ENCODE assay signal across 12 cellular contexts in the genomic region with DNA sequence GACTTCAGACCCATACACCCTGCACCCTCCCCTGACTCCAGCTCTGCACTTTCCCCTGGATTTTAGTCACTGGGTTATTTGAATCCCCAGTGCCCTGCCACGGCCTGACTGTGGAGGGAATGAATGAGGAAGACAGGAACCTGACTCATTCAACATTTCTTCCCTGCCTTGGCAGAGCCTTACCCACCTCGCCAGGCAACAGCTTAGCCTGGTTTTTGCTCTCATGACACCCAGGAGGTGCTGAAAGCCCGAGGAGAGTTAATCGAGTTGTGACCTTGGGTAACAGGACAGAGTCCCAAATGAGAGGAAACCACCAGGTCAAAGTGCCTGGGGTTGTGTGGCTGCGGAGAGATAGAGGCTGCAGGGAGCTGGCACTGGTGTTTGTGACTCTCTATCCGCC.
DNase-seq lines count a peak whose midpoint lies in the region; ATAC-seq, FAIRE-seq and TF ChIP-seq lines count a peak whose summit lies in the region.
"Had no signal": no experiment of that assay in that cellular context is flagged by ENCODE, and none has a peak within 500 bp of the region (broad histone marks: within the 10 kb centered on the region; RNA-seq: fewer than 3 reads in every experiment).

No MANE protein-coding gene starts in this region.

- CTCF ChIA-PET in IMR-90 (lab: Yijun Ruan, JAX): no interaction called here

- peak; percentile 96 for ATAC-seq in IMR-90 (ENCODE audit: low read depth)
- no peak for ATAC-seq in natural killer cell
- ATAC-seq in GM19328 (IDR thresholded peaks at IDR 0.05; ENCODE audit: unreplicated experiment): no peak
- no peak for ATAC-seq in GM18858 (IDR thresholded peaks at IDR 0.05; ENCODE audit: unreplicated experiment)

- H4K8ac ChIP-seq in IMR-90 (ENCODE audit: low read depth in 2 of 2, low read length in 2 of 2): peak overlapping the region; percentile 32 to 53; a peak in 2 of 4 replicates

- no peaks in the 10 kb centered on the region for H3K9me3 Mint-ChIP-seq in natural killer cell
- H3K9me3 Mint-ChIP-seq: nephron had no signal

- no peaks in the 10 kb centered on the region for H3K4me1 Mint-ChIP-seq in natural killer cell

- no peak overlapping the region for H3K23ac ChIP-seq in IMR-90 (ENCODE audit: low read depth, low read length)

- BruUV-seq in IMR-90 (replicated peaks; lab: Mats Ljungman, UMichigan): no TSS peak

- H2AK5ac ChIP-seq in IMR-90 (ENCODE audit: low read depth, low read length): peak overlapping the region; percentile 87

- H3K56ac ChIP-seq in IMR-90 (ENCODE audit: extremely low read depth, insufficient read depth, low read length): no peak overlapping the region

- no peak overlapping the region for H3K27ac Mint-ChIP-seq in natural killer cell
- H3K27ac Mint-ChIP-seq: nephron had no signal

- H4K5ac ChIP-seq in IMR-90 (ENCODE audit: low read depth, low read length): no peak overlapping the region

- H3K9me1 ChIP-seq in IMR-90 (ENCODE audit: insufficient read depth, low read length): no peaks in the 10 kb centered on the region

- no peaks in the 10 kb centered on the region for H4K20me1 ChIP-seq in IMR-90 (ENCODE audit: insufficient read depth, low read length)

- peaks cover 0 to 10% of the 10 kb centered on the region in 2 donors for H3K27me3 Mint-ChIP-seq in natural killer cell (ENCODE audit: low read depth in 2 of 2)

- H4K91ac ChIP-seq in IMR-90 (ENCODE audit: insufficient read depth, low read depth, low read length): peak overlapping the region; percentile 13; the same call in 1 of the 2 replicates

- POLR2A ChIA-PET in IMR-90 (lab: Charles Lee; ENCODE audit: unreplicated experiment): interaction anchor here (0.6 kb wide), 1 partner anchor 325 kb away, joined by 3 read pairs; a partner anchor contains a TSS

- no peak for TF ChIP-seq RAD21 in IMR-90 (IDR thresholded peaks at IDR 0.05; ENCODE audit: low read length)

- no peaks in the 10 kb centered on the region for H3K79me1 ChIP-seq in IMR-90 (ENCODE audit: low read depth in 1 of 2, low read length in 2 of 2)

- 0 out of 2 replicates have a peak overlapping the region, but pooled peaks have one; percentile 30 for H2BK20ac ChIP-seq in IMR-90 (ENCODE audit: low read depth, low read length)

- no peak for TF ChIP-seq POLR2A in IMR-90 (IDR thresholded peaks at IDR 0.05; ENCODE audit: low read depth, low read length)

- H2BK5ac ChIP-seq in IMR-90 (ENCODE audit: low read depth, low read length, poor library complexity, severe bottlenecking): no peak overlapping the region

- H3K36me3 Mint-ChIP-seq in natural killer cell: no peaks in the 10 kb centered on the region

- intact Hi-C loops in IMR-90 (cut with micrococcal nuclease) (no loop called here), natural killer cell (cut with micrococcal nuclease) (no loop called here)

- no peaks in the 10 kb centered on the region for H3K9me3 ChIP-seq in IMR-90 (ENCODE audit: control insufficient read depth, insufficient read depth, low read length)

- peak overlapping the region; percentile 82 for H3K4ac ChIP-seq in IMR-90 (ENCODE audit: low read depth, low read length)

- H3K18ac ChIP-seq in IMR-90 (ENCODE audit: low read depth, low read length): no peak overlapping the region; the same call in 1 of the 2 replicates

- peak overlapping the region; percentile 51 for H2AFZ ChIP-seq in IMR-90 (replicated peaks; ENCODE audit: low read length, poor library complexity)

- H3K27me3 ChIP-seq in IMR-90 (ENCODE audit: control insufficient read depth, insufficient read depth, low read length) (no peaks in the 10 kb centered on the region), bronchial epithelial cell (ENCODE audit: control insufficient read depth, insufficient read depth, low read length) (no peaks in the 10 kb centered on the region)

- H2BK15ac ChIP-seq in IMR-90 (ENCODE audit: low read depth, low read length): peak overlapping the region; percentile 25; the same call in 2 of the 3 replicates

- H2BK120ac ChIP-seq in IMR-90 (ENCODE audit: low read depth, low read length): peak overlapping the region; percentile 56

- H3K36me3 ChIP-seq in IMR-90 (ENCODE audit: control insufficient read depth, insufficient read depth, low read length): no peaks in the 10 kb centered on the region
- no peaks in the 10 kb centered on the region for H3K36me3 ChIP-seq in bronchial epithelial cell (ENCODE audit: control insufficient read depth, insufficient read depth, low read length)

- in situ Hi-C loops in IMR-90 (cut with MboI; ENCODE audit: low sequenced_read_pairs): loop anchor here (25.0 kb wide), 1 partner anchor 118 kb away; a partner anchor contains a TSS

- peak overlapping the region; percentile 81 for H2AK9ac ChIP-seq in IMR-90 (replicated peaks; ENCODE audit: low read depth, low read length, poor library complexity)

- no peak overlapping the region for H3K4me3 Mint-ChIP-seq in natural killer cell
- H3K4me3 Mint-ChIP-seq: nephron had no signal

- TF ChIP-seq CTCF in IMR-90 (conservative IDR thresholded peaks at IDR 0.05; ENCODE audit: low read depth, low read length): no peak
- no peak for TF ChIP-seq CTCF in bronchial epithelial cell (IDR thresholded peaks at IDR 0.05; ENCODE audit: insufficient read depth, low read length, severe bottlenecking)
- TF ChIP-seq CTCF in natural killer cell (IDR thresholded peaks at IDR 0.05): no peak

- H3K27ac ChIP-seq in IMR-90 (ENCODE audit: insufficient read depth, low read length): no peak overlapping the region

- DNase-seq in A172 (ENCODE audit: low spot score): peak; percentile 83
- peak; percentile 72 for DNase-seq in IMR-90
- DNase-seq in bronchial epithelial cell (ENCODE audit: low read depth): peak; percentile 86
- DNase-seq in iris pigment epithelial cell (ENCODE audit: low read depth): peak; percentile 56
- DNase-seq in natural killer cell: no peak
- DNase-seq in iPS-NIHi7 (ENCODE audit: extremely low spot score): no peak
- DNase-seq: caudate nucleus; stimulated activated CD4-positive, alpha-beta T cell treated with anti-CD3 and anti-CD28 coated beads, Interleukin-4, amount 100 ng/mL, for 4 hours; SW 1271 had no signal

- H3K4me1 ChIP-seq in IMR-90 (ENCODE audit: control insufficient read depth, insufficient read depth, low read length): peaks cover 5% of the 10 kb centered on the region

- no peak overlapping the region for H3K9ac ChIP-seq in IMR-90 (ENCODE audit: low read depth, low read length)

- H3K14ac ChIP-seq in IMR-90 (replicated peaks; ENCODE audit: low read depth, low read length): peak overlapping the region; percentile 42; the same call in 1 of the 2 replicates

- H3K4me2 ChIP-seq in IMR-90 (ENCODE audit: low read depth, low read length): no peak overlapping the region; the same call in 1 of the 2 replicates

- WGBS in IMR-90 (ENCODE audit: extremely low coverage in 2 of 2, insufficient read length in 1 of 2), 2 experiments: 74% methylated on average over 3 of the region's 6 CpGs; no CpG with 5 or more reads in 1 of the 2 experiments

- dilution Hi-C loops in IMR-90 (cut with HindIII; ENCODE audit: low sequenced_read_pairs, unreplicated experiment): no loop called here

- no peak for FAIRE-seq in bronchial epithelial cell (lab: Jason Lieb, UNC)

- H3K4me3 ChIP-seq in IMR-90 (ENCODE audit: insufficient read depth, low read depth, low read length): no peak overlapping the region
- H3K4me3 ChIP-seq in bronchial epithelial cell (ENCODE audit: low read depth, low read length): no peak overlapping the region

TF ChIP-seq in IMR-90, 13 proteins besides CTCF, POLR2A, EP300 and RAD21:
- no peak for TF ChIP-seq RCOR1 (IDR thresholded peaks at IDR 0.05; ENCODE audit: insufficient replicate concordance, low read length)
- 0 out of 2 replicates have a peak, but pooled peaks have one; percentile 15 for TF ChIP-seq FOS (IDR thresholded peaks at IDR 0.05; ENCODE audit: low read depth, low read length)
- peak; percentile 56; the same call in 1 of the 2 replicates for TF ChIP-seq RFX5 (IDR thresholded peaks at IDR 0.05; ENCODE audit: low read depth, low read length)

Comparison
In these comparisons a context has a peak if more than half of its experiments do, and no peak if none do; other contexts are left out.
1. DNase-seq: peak in A172 (single experiment), IMR-90 (single experiment), bronchial epithelial cell (single experiment) and iris pigment epithelial cell (single experiment); none in natural killer cell (single experiment) and iPS-NIHi7 (single experiment).